ENCODE assay signal across 1 cellular context in the genomic region with DNA sequence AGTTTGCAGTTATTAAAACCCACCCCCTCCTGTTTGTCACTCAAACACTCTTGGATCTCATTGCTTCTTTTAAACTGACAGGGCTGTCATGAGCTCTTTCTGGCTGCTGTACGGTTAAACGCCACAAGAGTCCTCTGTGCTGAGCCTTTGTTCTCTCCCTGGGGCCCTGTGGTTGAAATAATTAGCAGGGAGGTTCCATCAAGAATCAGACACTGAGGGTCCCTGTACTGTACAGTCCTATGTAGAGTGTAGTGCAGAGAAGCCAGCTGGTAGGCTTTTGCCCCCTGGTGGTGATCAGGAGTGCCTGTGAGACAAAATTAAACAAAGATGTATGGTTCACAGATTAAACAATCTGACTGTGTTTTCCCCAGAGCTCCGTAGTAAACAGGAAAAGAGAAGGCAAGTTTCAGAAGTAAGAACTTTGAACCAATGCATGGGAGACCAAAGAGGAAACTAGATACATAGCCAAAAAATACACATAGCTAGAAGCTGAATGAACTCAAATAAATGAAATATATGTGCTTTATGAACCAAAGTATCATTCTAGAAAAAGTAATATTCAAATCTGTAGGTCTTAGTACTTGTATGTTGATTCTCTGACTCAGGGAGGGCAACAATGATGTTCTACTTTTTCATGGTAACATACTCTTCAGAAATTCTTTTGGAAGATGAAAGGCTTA.
TF ChIP-seq lines count a peak whose summit lies in the region.

No MANE protein-coding gene starts in this region.

TF ChIP-seq in K562, 482 proteins besides CTCF, POLR2A, EP300 and RAD21 (continued from another document and continues in another):
- TF ChIP-seq, protein P1, sequence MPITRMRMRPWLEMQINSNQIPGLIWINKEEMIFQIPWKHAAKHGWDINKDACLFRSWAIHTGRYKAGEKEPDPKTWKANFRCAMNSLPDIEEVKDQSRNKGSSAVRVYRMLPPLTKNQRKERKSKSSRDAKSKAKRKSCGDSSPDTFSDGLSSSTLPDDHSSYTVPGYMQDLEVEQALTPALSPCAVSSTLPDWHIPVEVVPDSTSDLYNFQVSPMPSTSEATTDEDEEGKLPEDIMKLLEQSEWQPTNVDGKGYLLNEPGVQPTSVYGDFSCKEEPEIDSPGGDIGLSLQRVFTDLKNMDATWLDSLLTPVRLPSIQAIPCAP (CRISPR knock-in tag; IDR thresholded peaks at IDR 0.05; ENCODE audit: borderline replicate concordance): no peak
- TF ChIP-seq, protein P2, sequence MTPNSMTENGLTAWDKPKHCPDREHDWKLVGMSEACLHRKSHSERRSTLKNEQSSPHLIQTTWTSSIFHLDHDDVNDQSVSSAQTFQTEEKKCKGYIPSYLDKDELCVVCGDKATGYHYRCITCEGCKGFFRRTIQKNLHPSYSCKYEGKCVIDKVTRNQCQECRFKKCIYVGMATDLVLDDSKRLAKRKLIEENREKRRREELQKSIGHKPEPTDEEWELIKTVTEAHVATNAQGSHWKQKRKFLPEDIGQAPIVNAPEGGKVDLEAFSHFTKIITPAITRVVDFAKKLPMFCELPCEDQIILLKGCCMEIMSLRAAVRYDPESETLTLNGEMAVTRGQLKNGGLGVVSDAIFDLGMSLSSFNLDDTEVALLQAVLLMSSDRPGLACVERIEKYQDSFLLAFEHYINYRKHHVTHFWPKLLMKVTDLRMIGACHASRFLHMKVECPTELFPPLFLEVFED (CRISPR knock-in tag; conservative IDR thresholded peaks at IDR 0.05): no peak
- TF ChIP-seq SIX5 (IDR thresholded peaks at IDR 0.05; ENCODE audit: borderline replicate concordance in 1 of 2, insufficient read depth in 1 of 2, low read depth in 1 of 2, low read length in 2 of 2) (no peak), SRSF7 (optimal IDR thresholded peaks at IDR 0.05; ENCODE audit: low read depth, low read length) (no peak), PML (IDR thresholded peaks at IDR 0.05; ENCODE audit: low read length) (0 out of 2 replicates have a peak, but pooled peaks have one; percentile 22), ZNF174 (CRISPR knock-in tag; IDR thresholded peaks at IDR 0.05) (no peak), RBM39 (optimal IDR thresholded peaks at IDR 0.05; ENCODE audit: low read depth, low read length) (no peak), FOXJ2 (tag; IDR thresholded peaks at IDR 0.05) (no peak), STAT5B (CRISPR knock-in tag; IDR thresholded peaks at IDR 0.05) (no peak), DIDO1 (tag; IDR thresholded peaks at IDR 0.05; ENCODE audit: low read depth) (no peak), HNRNPK (IDR thresholded peaks at IDR 0.05; ENCODE audit: low read depth, low read length, poor library complexity, severe bottlenecking) (no peak), PHF8 (IDR thresholded peaks at IDR 0.05; ENCODE audit: borderline replicate concordance, low read length) (no peak), ZNF57 (CRISPR knock-in tag; IDR thresholded peaks at IDR 0.05) (no peak), GABPB2 (CRISPR knock-in tag; conservative IDR thresholded peaks at IDR 0.05) (no peak), ZNF384 (IDR thresholded peaks at IDR 0.05; ENCODE audit: low read depth, low read length) (no peak), PCBP1 (IDR thresholded peaks at IDR 0.05; ENCODE audit: low read depth, low read length, poor library complexity, severe bottlenecking) (no peak), PTBP1 (IDR thresholded peaks at IDR 0.05; ENCODE audit: low read depth, low read length) (no peak), FOS (IDR thresholded peaks at IDR 0.05; ENCODE audit: extremely low read depth, insufficient read length) (no peak), ZNF146 (CRISPR knock-in tag; IDR thresholded peaks at IDR 0.05; ENCODE audit: unreplicated experiment) (no peak), CXXC5 (CRISPR knock-in tag; IDR thresholded peaks at IDR 0.05) (no peak), RFX1 (IDR thresholded peaks at IDR 0.05) (no peak), ZNF165 (CRISPR knock-in tag; IDR thresholded peaks at IDR 0.05; ENCODE audit: borderline replicate concordance) (no peak), RBM17 (IDR thresholded peaks at IDR 0.05; ENCODE audit: borderline replicate concordance, low read depth, low read length) (no peak), MYBL2 (IDR thresholded peaks at IDR 0.05; ENCODE audit: low read depth) (peak; percentile 73), MYBL2 (CRISPR knock-in tag; IDR thresholded peaks at IDR 0.05; ENCODE audit: borderline replicate concordance) (no peak), ETS2 (tag; IDR thresholded peaks at IDR 0.05; ENCODE audit: borderline replicate concordance, poor library complexity, severe bottlenecking) (no peak), ZNF551 (CRISPR knock-in tag; IDR thresholded peaks at IDR 0.05) (no peak), ZFPM2 (CRISPR knock-in tag; IDR thresholded peaks at IDR 0.05) (no peak), SNIP1 (IDR thresholded peaks at IDR 0.05; ENCODE audit: low read depth) (no peak), SREBF2 (CRISPR knock-in tag; IDR thresholded peaks at IDR 0.05) (no peak), MYNN (IDR thresholded peaks at IDR 0.05) (no peak), MYNN (CRISPR knock-in tag; IDR thresholded peaks at IDR 0.05) (no peak), PTTG1 (tag; IDR thresholded peaks at IDR 0.05; ENCODE audit: low read depth) (no peak), TAF7 (tag; IDR thresholded peaks at IDR 0.05) (no peak), NR1H2 (CRISPR knock-in tag; IDR thresholded peaks at IDR 0.05) (no peak), POLR3G (IDR thresholded peaks at IDR 0.05; ENCODE audit: extremely low read depth, insufficient read length, insufficient replicate concordance) (no peak), KDM2B (CRISPR knock-in tag; IDR thresholded peaks at IDR 0.05) (no peak)
- TF ChIP-seq, protein P3, sequence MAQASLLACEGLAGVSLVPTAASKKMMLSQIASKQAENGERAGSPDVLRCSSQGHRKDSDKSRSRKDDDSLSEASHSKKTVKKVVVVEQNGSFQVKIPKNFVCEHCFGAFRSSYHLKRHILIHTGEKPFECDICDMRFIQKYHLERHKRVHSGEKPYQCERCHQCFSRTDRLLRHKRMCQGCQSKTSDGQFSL (CRISPR knock-in tag; IDR thresholded peaks at IDR 0.05): no peak
- TF ChIP-seq, protein P3 (tag; IDR thresholded peaks at IDR 0.05): no peak
- TF ChIP-seq, protein P4, sequence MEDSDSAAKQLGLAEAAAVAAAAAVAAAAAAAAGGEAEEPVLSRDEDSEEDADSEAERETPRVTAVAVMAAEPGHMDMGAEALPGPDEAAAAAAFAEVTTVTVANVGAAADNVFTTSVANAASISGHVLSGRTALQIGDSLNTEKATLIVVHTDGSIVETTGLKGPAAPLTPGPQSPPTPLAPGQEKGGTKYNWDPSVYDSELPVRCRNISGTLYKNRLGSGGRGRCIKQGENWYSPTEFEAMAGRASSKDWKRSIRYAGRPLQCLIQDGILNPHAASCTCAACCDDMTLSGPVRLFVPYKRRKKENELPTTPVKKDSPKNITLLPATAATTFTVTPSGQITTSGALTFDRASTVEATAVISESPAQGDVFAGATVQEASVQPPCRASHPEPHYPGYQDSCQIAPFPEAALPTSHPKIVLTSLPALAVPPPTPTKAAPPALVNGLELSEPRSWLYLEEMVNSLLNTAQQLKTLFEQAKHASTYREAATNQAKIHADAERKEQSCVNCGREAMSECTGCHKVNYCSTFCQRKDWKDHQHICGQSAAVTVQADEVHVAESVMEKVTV (CRISPR knock-in tag; IDR thresholded peaks at IDR 0.05): peak; percentile 66
- TF ChIP-seq, protein P5, sequence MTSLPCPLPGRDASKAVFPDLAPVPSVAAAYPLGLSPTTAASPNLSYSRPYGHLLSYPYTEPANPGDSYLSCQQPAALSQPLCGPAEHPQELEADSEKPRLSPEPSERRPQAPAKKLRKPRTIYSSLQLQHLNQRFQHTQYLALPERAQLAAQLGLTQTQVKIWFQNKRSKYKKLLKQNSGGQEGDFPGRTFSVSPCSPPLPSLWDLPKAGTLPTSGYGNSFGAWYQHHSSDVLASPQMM (CRISPR knock-in tag; IDR thresholded peaks at IDR 0.05): no peak
- TF ChIP-seq, protein P6, sequence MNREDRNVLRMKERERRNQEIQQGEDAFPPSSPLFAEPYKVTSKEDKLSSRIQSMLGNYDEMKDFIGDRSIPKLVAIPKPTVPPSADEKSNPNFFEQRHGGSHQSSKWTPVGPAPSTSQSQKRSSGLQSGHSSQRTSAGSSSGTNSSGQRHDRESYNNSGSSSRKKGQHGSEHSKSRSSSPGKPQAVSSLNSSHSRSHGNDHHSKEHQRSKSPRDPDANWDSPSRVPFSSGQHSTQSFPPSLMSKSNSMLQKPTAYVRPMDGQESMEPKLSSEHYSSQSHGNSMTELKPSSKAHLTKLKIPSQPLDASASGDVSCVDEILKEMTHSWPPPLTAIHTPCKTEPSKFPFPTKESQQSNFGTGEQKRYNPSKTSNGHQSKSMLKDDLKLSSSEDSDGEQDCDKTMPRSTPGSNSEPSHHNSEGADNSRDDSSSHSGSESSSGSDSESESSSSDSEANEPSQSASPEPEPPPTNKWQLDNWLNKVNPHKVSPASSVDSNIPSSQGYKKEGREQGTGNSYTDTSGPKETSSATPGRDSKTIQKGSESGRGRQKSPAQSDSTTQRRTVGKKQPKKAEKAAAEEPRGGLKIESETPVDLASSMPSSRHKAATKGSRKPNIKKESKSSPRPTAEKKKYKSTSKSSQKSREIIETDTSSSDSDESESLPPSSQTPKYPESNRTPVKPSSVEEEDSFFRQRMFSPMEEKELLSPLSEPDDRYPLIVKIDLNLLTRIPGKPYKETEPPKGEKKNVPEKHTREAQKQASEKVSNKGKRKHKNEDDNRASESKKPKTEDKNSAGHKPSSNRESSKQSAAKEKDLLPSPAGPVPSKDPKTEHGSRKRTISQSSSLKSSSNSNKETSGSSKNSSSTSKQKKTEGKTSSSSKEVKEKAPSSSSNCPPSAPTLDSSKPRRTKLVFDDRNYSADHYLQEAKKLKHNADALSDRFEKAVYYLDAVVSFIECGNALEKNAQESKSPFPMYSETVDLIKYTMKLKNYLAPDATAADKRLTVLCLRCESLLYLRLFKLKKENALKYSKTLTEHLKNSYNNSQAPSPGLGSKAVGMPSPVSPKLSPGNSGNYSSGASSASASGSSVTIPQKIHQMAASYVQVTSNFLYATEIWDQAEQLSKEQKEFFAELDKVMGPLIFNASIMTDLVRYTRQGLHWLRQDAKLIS (CRISPR knock-in tag; IDR thresholded peaks at IDR 0.05): no peak
- TF ChIP-seq, protein P7, sequence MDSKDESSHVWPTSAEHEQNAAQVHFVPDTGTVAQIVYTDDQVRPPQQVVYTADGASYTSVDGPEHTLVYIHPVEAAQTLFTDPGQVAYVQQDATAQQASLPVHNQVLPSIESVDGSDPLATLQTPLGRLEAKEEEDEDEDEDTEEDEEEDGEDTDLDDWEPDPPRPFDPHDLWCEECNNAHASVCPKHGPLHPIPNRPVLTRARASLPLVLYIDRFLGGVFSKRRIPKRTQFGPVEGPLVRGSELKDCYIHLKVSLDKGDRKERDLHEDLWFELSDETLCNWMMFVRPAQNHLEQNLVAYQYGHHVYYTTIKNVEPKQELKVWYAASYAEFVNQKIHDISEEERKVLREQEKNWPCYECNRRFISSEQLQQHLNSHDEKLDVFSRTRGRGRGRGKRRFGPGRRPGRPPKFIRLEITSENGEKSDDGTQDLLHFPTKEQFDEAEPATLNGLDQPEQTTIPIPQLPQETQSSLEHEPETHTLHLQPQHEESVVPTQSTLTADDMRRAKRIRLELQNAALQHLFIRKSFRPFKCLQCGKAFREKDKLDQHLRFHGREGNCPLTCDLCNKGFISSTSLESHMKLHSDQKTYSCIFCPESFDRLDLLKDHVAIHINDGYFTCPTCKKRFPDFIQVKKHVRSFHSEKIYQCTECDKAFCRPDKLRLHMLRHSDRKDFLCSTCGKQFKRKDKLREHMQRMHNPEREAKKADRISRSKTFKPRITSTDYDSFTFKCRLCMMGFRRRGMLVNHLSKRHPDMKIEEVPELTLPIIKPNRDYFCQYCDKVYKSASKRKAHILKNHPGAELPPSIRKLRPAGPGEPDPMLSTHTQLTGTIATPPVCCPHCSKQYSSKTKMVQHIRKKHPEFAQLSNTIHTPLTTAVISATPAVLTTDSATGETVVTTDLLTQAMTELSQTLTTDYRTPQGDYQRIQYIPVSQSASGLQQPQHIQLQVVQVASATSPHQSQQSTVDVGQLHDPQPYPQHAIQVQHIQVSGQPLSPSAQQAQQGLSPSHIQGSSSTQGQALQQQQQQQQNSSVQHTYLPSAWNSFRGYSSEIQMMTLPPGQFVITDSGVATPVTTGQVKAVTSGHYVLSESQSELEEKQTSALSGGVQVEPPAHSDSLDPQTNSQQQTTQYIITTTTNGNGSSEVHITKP (IDR thresholded peaks at IDR 0.05; ENCODE audit: partially characterized antibody): peak; percentile 43
- TF ChIP-seq, protein P8, sequence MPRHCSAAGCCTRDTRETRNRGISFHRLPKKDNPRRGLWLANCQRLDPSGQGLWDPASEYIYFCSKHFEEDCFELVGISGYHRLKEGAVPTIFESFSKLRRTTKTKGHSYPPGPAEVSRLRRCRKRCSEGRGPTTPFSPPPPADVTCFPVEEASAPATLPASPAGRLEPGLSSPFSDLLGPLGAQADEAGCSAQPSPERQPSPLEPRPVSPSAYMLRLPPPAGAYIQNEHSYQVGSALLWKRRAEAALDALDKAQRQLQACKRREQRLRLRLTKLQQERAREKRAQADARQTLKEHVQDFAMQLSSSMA (CRISPR knock-in tag; IDR thresholded peaks at IDR 0.05): no peak
- TF ChIP-seq, protein P9, sequence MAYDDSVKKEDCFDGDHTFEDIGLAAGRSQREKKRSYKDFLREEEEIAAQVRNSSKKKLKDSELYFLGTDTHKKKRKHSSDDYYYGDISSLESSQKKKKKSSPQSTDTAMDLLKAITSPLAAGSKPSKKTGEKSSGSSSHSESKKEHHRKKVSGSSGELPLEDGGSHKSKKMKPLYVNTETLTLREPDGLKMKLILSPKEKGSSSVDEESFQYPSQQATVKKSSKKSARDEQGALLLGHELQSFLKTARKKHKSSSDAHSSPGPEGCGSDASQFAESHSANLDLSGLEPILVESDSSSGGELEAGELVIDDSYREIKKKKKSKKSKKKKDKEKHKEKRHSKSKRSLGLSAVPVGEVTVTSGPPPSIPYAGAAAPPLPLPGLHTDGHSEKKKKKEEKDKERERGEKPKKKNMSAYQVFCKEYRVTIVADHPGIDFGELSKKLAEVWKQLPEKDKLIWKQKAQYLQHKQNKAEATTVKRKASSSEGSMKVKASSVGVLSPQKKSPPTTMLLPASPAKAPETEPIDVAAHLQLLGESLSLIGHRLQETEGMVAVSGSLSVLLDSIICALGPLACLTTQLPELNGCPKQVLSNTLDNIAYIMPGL (CRISPR knock-in tag; IDR thresholded peaks at IDR 0.05): no peak
- TF ChIP-seq, protein P10, sequence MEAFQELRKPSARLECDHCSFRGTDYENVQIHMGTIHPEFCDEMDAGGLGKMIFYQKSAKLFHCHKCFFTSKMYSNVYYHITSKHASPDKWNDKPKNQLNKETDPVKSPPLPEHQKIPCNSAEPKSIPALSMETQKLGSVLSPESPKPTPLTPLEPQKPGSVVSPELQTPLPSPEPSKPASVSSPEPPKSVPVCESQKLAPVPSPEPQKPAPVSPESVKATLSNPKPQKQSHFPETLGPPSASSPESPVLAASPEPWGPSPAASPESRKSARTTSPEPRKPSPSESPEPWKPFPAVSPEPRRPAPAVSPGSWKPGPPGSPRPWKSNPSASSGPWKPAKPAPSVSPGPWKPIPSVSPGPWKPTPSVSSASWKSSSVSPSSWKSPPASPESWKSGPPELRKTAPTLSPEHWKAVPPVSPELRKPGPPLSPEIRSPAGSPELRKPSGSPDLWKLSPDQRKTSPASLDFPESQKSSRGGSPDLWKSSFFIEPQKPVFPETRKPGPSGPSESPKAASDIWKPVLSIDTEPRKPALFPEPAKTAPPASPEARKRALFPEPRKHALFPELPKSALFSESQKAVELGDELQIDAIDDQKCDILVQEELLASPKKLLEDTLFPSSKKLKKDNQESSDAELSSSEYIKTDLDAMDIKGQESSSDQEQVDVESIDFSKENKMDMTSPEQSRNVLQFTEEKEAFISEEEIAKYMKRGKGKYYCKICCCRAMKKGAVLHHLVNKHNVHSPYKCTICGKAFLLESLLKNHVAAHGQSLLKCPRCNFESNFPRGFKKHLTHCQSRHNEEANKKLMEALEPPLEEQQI (IDR thresholded peaks at IDR 0.05): no peak
